23 cellular contexts compared by ENCODE assay signal in genomic region chr6:112990971-112991370, GRCh38.
"Had no signal": no experiment of that assay in that cellular context is flagged by ENCODE, and none has a peak within 500 bp of the region (broad histone marks: within the 10 kb centered on the region; RNA-seq: fewer than 3 reads in every experiment).

No MANE protein-coding gene starts in this region.

- H3K4me1 Mint-ChIP-seq: activated naive CD4-positive, alpha-beta T cell treated with anti-CD3 and anti-CD28 coated beads, Interleukin-2, amount 50 U/mL, for 24 hours; central memory CD8-positive, alpha-beta T cell; immature natural killer cell; natural killer cell; stimulated activated naive B cell treated with anti-CD40 and anti-IgM and Interleukin-4, amounts not matched to agents 10 μg/mL and 1 μg/mL and 100 μg/mL, for 72 hours had no signal

- H3K36me3 Mint-ChIP-seq: activated naive CD4-positive, alpha-beta T cell treated with anti-CD3 and anti-CD28 coated beads, Interleukin-2, amount 50 U/mL, for 24 hours; natural killer cell; stimulated activated naive B cell treated with anti-CD40 and anti-IgM and Interleukin-4, amounts not matched to agents 10 μg/mL and 1 μg/mL and 100 μg/mL, for 72 hours had no signal

- H3K27ac ChIP-seq: ascending aorta, breast epithelium, coronary artery, esophagus muscularis mucosa, hepatocyte, left ventricle myocardium inferior, sigmoid colon, transverse colon had no signal

- ATAC-seq: activated CD4-positive, CD25-positive, alpha-beta regulatory T cell treated with anti-CD3 and anti-CD28 coated beads, Interleukin-2, amount 50 U/mL, for 24 hours; natural killer cell; stimulated activated naive B cell treated with anti-CD40 and anti-IgM and Interleukin-4, amounts not matched to agents 10 μg/mL and 1 μg/mL and 100 μg/mL, for 72 hours had no signal

- DNase-seq: activated CD4-positive, alpha-beta T cell treated with anti-CD3 and anti-CD28 coated beads, Interleukin-2, amount 50 U/mL, for 1 hour; activated gamma-delta T cell treated with Interleukin-2 at 50 U/mL for 16 hours; activated T-cell treated with anti-CD3 and anti-CD28 coated beads, Interleukin-2, amount 50 U/mL, for 1 hour; glutamatergic neuron; immature natural killer cell; left ventricle myocardium inferior; midbrain; natural killer cell; retina; sigmoid colon; stimulated activated CD4-positive, alpha-beta T cell treated with anti-CD3 and anti-CD28 coated beads, Interleukin-2, amount 100 ng/mL, for 48 hours; stimulated activated CD8-positive, alpha-beta memory T cell treated with anti-CD3 and anti-CD28 coated beads, Interleukin-4, amount 100 ng/mL, for 48 hours; stimulated activated naive B cell treated with anti-CD40 and anti-IgM and Interleukin-4, amounts not matched to agents 10 μg/mL and 1 μg/mL and 100 μg/mL, for 72 hours; transverse colon had no signal

- H3K9me3 Mint-ChIP-seq: activated naive CD4-positive, alpha-beta T cell treated with anti-CD3 and anti-CD28 coated beads, Interleukin-2, amount 50 U/mL, for 24 hours; stimulated activated naive B cell treated with anti-CD40 and anti-IgM and Interleukin-4, amounts not matched to agents 10 μg/mL and 1 μg/mL and 100 μg/mL, for 72 hours had no signal

- H3K27me3 ChIP-seq: ascending aorta, breast epithelium, esophagus muscularis mucosa, hepatocyte, sigmoid colon, transverse colon had no signal

- H3K36me3 ChIP-seq: ascending aorta, breast epithelium, esophagus muscularis mucosa, left ventricle myocardium inferior, sigmoid colon, transverse colon had no signal

- H3K4me3 ChIP-seq: ascending aorta, breast epithelium, coronary artery, esophagus muscularis mucosa, hepatocyte, left ventricle myocardium inferior, sigmoid colon, transverse colon had no signal

- H3K4me2 ChIP-seq: hepatocyte had no signal

- H3K9me3 ChIP-seq: ascending aorta, breast epithelium, sigmoid colon, transverse colon had no signal

- H3K4me3 Mint-ChIP-seq: activated naive CD4-positive, alpha-beta T cell treated with anti-CD3 and anti-CD28 coated beads, Interleukin-2, amount 50 U/mL, for 24 hours; central memory CD8-positive, alpha-beta T cell; immature natural killer cell; natural killer cell; stimulated activated naive B cell treated with anti-CD40 and anti-IgM and Interleukin-4, amounts not matched to agents 10 μg/mL and 1 μg/mL and 100 μg/mL, for 72 hours had no signal

- H2AFZ ChIP-seq: hepatocyte had no signal

- H3K27ac Mint-ChIP-seq: activated naive CD4-positive, alpha-beta T cell treated with anti-CD3 and anti-CD28 coated beads, Interleukin-2, amount 50 U/mL, for 24 hours; immature natural killer cell; natural killer cell; progenitor cell of endocrine pancreas; stimulated activated naive B cell treated with anti-CD40 and anti-IgM and Interleukin-4, amounts not matched to agents 10 μg/mL and 1 μg/mL and 100 μg/mL, for 72 hours had no signal

- H3K4me1 ChIP-seq: ascending aorta, breast epithelium, left ventricle myocardium inferior, sigmoid colon had no signal

- H3K79me2 ChIP-seq: hepatocyte had no signal

- H3K27me3 Mint-ChIP-seq: activated naive CD4-positive, alpha-beta T cell treated with anti-CD3 and anti-CD28 coated beads, Interleukin-2, amount 50 U/mL, for 24 hours; central memory CD8-positive, alpha-beta T cell; progenitor cell of endocrine pancreas; stimulated activated naive B cell treated with anti-CD40 and anti-IgM and Interleukin-4, amounts not matched to agents 10 μg/mL and 1 μg/mL and 100 μg/mL, for 72 hours had no signal
